ENCODE assay signal across 10 cellular contexts in the genomic region with DNA sequence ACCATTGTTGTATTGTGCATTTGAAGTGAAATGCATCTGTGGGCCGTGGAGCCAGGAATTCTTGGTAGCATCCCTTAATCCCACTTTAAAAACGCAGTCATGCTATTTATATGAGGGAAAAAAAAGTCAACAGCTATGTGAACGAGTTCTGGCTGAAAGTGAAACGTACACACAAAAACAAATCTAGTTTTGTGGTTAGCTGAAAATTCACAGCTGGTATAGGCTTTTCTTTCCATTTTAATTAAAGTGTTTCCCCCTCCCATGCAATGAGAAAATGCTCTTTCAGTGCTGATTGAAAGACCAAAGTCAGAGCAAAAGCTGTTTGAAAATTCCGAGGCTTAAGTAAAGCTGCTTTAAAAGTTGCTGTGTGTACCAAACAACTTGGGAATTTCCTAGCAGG.
DNase-seq lines count a peak whose midpoint lies in the region; ATAC-seq and TF ChIP-seq lines count a peak whose summit lies in the region.
"Had no signal": no experiment of that assay in that cellular context is flagged by ENCODE, and none has a peak within 500 bp of the region (broad histone marks: within the 10 kb centered on the region; RNA-seq: fewer than 3 reads in every experiment).

No MANE protein-coding gene starts in this region.

- H3K4me3 ChIP-seq in BE2C (ENCODE audit: low read depth, low read length), result no peak overlapping the region

- H3K36me3 ChIP-seq in BE2C, result no peaks in the 10 kb centered on the region

- H3K4me1 Mint-ChIP-seq in natural killer cell treated with Interleukin-12 subunit alpha and Interleukin-12 subunit beta and Interleukin-15 and Interleukin-18, amount 100 ng/mL, for 72 hours (ENCODE audit: low read depth in 2 of 2), result peaks cover 22 to 23% of the 10 kb centered on the region in 2 donors

- peaks cover 6 to 8% of the 10 kb centered on the region in 2 donors for H3K27me3 Mint-ChIP-seq in natural killer cell treated with Interleukin-12 subunit alpha and Interleukin-12 subunit beta and Interleukin-15 and Interleukin-18, amount 100 ng/mL, for 72 hours

- no peaks in the 10 kb centered on the region for H3K9me3 Mint-ChIP-seq in natural killer cell treated with Interleukin-12 subunit alpha and Interleukin-12 subunit beta and Interleukin-15 and Interleukin-18, amount 100 ng/mL, for 72 hours

- no peak for TF ChIP-seq CTCF in BE2C (IDR thresholded peaks at IDR 0.05; ENCODE audit: low read depth, low read length)

- no peaks in the 10 kb centered on the region for H3K27me3 ChIP-seq in BE2C

- no peaks in the 10 kb centered on the region for H3K9me3 ChIP-seq in BE2C

- no peaks in the 10 kb centered on the region; the same call in 1 of the 2 replicates for H3K4me1 ChIP-seq in BE2C

- ATAC-seq in GM19023 (IDR thresholded peaks at IDR 0.05; ENCODE audit: unreplicated experiment), result peak; percentile 75
- ATAC-seq in HG02571 (IDR thresholded peaks at IDR 0.05; ENCODE audit: unreplicated experiment), result peak; percentile 71
- peak; percentile 39 for ATAC-seq in HG03565 (IDR thresholded peaks at IDR 0.05; ENCODE audit: unreplicated experiment)
- no peak for ATAC-seq in natural killer cell treated with Interleukin-12 subunit alpha and Interleukin-12 subunit beta and Interleukin-15 and Interleukin-18, amount 100 ng/mL, for 72 hours

- peak overlapping the region in 1 of 2 donors; percentile 41 for H3K27ac Mint-ChIP-seq in natural killer cell treated with Interleukin-12 subunit alpha and Interleukin-12 subunit beta and Interleukin-15 and Interleukin-18, amount 100 ng/mL, for 72 hours

- peak overlapping the region; percentile 63 for H3K4me3 Mint-ChIP-seq in natural killer cell treated with Interleukin-12 subunit alpha and Interleukin-12 subunit beta and Interleukin-15 and Interleukin-18, amount 100 ng/mL, for 72 hours

- peaks cover 8% of the 10 kb centered on the region for H3K36me3 Mint-ChIP-seq in natural killer cell treated with Interleukin-12 subunit alpha and Interleukin-12 subunit beta and Interleukin-15 and Interleukin-18, amount 100 ng/mL, for 72 hours

- no peak for DNase-seq in natural killer cell treated with Interleukin-12 subunit alpha and Interleukin-12 subunit beta and Interleukin-15 and Interleukin-18, amount 100 ng/mL, for 72 hours (ENCODE audit: low spot score)
- DNase-seq in BE2C (no peak), hippocampal formation (lab: John Stamatoyannopoulos, UW) (no peak), UCSD-AML1 (lab: John Stamatoyannopoulos, UW; ENCODE audit: unreplicated experiment) (no peak), NCI-H69 (lab: John Stamatoyannopoulos, UW) (no peak)
- DNase-seq: activated CD4-positive, alpha-beta T cell treated with anti-CD3 and anti-CD28 coated beads, Interleukin-2, amount 50 U/mL, for 4 hours; NCI-H1436 had no signal

Comparison
In these comparisons a context has a peak if more than half of its experiments do, and no peak if none do; other contexts are left out.
1. ATAC-seq: peak in GM19023 (single experiment), HG02571 (single experiment) and HG03565 (single experiment); none in natural killer cell treated with Interleukin-12 subunit alpha and Interleukin-12 subunit beta and Interleukin-15 and Interleukin-18, amount 100 ng/mL, for 72 hours (0 of 2).